Comparison of ENCODE assay signal across 9 cellular contexts in the genomic region with DNA sequence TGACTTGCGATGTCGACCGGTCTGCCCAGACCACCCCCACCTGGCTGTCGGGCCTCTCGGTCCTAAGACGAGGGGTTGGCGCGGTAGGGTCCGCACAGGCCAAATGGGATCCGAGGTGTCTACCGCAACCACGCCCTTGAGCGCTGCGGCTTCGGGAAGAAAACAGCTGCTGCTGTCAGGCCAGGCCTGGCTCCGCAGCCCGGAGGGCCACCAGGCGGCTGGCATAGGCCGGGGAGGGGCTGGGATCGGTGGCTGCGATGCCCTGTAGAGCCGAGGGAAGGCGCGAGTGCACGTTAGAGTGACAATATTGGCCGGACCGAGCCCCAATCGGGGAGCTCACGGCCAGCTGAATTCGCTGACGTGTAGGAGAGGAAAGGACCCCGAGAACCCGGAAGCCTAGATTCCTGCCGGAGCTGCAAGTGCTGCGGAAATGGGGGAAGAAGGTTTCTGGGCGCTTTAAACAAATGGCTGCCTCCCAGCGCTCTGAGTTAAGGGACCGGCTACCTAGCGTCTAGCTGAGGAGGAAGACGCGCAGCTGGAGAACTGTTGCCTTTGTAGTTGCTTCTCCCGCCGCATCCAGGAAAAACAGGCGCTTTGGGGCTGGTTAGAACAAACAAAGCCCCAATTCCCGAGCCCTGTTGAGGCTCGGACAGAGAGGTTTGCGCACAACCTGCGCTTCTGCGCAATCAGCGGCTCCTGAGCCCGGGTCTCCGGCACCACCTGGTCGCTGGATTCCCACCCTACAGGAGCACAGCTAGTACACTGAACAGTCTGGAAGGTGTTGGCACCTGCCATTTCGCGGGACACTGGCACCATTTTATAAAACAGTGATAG. TPM values are rescaled to one million over a fixed set of nuclear protein-coding genes. Genes with fewer than 3 reads are reported as not detected.
DNase-seq lines count a peak whose midpoint lies in the region; ATAC-seq and TF ChIP-seq lines count a peak whose summit lies in the region.
"Had no signal": no experiment of that assay in that cellular context is flagged by ENCODE, and none has a peak within 500 bp of the region (broad histone marks: within the 10 kb centered on the region; RNA-seq: fewer than 3 reads in every experiment).

No MANE protein-coding gene starts in this region.

- H3K9me3 Mint-ChIP-seq in activated CD8-positive, alpha-beta memory T cell treated with anti-CD3 and anti-CD28 coated beads, Interleukin-2, amount 10 ng/mL, durations not matched to agents 7 days and 5 days (ENCODE audit: low read depth), result no peaks in the 10 kb centered on the region
- H3K9me3 Mint-ChIP-seq in chondrocyte (ENCODE audit: low read depth), result no peaks in the 10 kb centered on the region

- H3K4me1 ChIP-seq in lower lobe of right lung (peaks cover 21% of the 10 kb centered on the region), upper lobe of right lung (peaks cover 12% of the 10 kb centered on the region)

- H3K4me1 Mint-ChIP-seq in activated CD8-positive, alpha-beta memory T cell treated with anti-CD3 and anti-CD28 coated beads, Interleukin-2, amount 10 ng/mL, durations not matched to agents 7 days and 5 days, result no peaks in the 10 kb centered on the region
- H3K4me1 Mint-ChIP-seq in chondrocyte (ENCODE audit: low read depth), result peaks cover 45% of the 10 kb centered on the region

- H3K4me3 ChIP-seq in lower lobe of right lung (peak overlapping the region; percentile 31), upper lobe of right lung (no peak overlapping the region)

- no peak for ATAC-seq in activated CD8-positive, alpha-beta memory T cell treated with anti-CD3 and anti-CD28 coated beads, Interleukin-2, amount 10 ng/mL, durations not matched to agents 7 days and 5 days
- ATAC-seq in lower lobe of right lung (peak in 1 of 2 donors; percentile 13), upper lobe of right lung (peak; percentile 13), GM19397 (IDR thresholded peaks at IDR 0.05; ENCODE audit: unreplicated experiment) (no peak)

- CTCF ChIA-PET in activated CD8-positive, alpha-beta memory T cell treated with anti-CD3 and anti-CD28 coated beads, Interleukin-2, amount 10 ng/mL, durations not matched to agents 7 days and 5 days (lab: Charles Lee), result no interaction called here

- no peaks in the 10 kb centered on the region for H3K36me3 ChIP-seq in lower lobe of right lung
- H3K36me3 ChIP-seq in upper lobe of right lung, result no peaks in the 10 kb centered on the region

- H3K27ac Mint-ChIP-seq in activated CD8-positive, alpha-beta memory T cell treated with anti-CD3 and anti-CD28 coated beads, Interleukin-2, amount 10 ng/mL, durations not matched to agents 7 days and 5 days, result peak overlapping the region; percentile 22
- H3K27ac Mint-ChIP-seq in chondrocyte (ENCODE audit: unreplicated experiment), result peak overlapping the region; percentile 80

- no peak overlapping the region for H3K27ac ChIP-seq in lower lobe of right lung
- no peak overlapping the region for H3K27ac ChIP-seq in upper lobe of right lung
- H3K27ac ChIP-seq: C4-2B had no signal

- no peak overlapping the region for H3K4me3 Mint-ChIP-seq in activated CD8-positive, alpha-beta memory T cell treated with anti-CD3 and anti-CD28 coated beads, Interleukin-2, amount 10 ng/mL, durations not matched to agents 7 days and 5 days
- H3K4me3 Mint-ChIP-seq in chondrocyte (ENCODE audit: unreplicated experiment), result peak overlapping the region; percentile 69

- H3K27me3 ChIP-seq in lower lobe of right lung (ENCODE audit: low read depth) (peaks cover 100% of the 10 kb centered on the region), upper lobe of right lung (peaks cover 100% of the 10 kb centered on the region)

- H3K36me3 Mint-ChIP-seq in activated CD8-positive, alpha-beta memory T cell treated with anti-CD3 and anti-CD28 coated beads, Interleukin-2, amount 10 ng/mL, durations not matched to agents 7 days and 5 days, result peaks cover 4% of the 10 kb centered on the region
- H3K36me3 Mint-ChIP-seq in chondrocyte (ENCODE audit: low read depth), result peaks cover 1% of the 10 kb centered on the region

- H3K9me3 ChIP-seq in lower lobe of right lung, result no peaks in the 10 kb centered on the region
- no peaks in the 10 kb centered on the region for H3K9me3 ChIP-seq in upper lobe of right lung

- TF ChIP-seq CTCF in chondrocyte (IDR thresholded peaks at IDR 0.05), result peak; percentile 72
- TF ChIP-seq CTCF in lower lobe of right lung (IDR thresholded peaks at IDR 0.05), result no peak
- no peak for TF ChIP-seq CTCF in upper lobe of right lung (IDR thresholded peaks at IDR 0.05)

- intact Hi-C loops in lower lobe of right lung (cut with DNase I), result no loop called here
- intact Hi-C loops in upper lobe of right lung (cut with DNase I), result no loop called here

- DNase-seq in activated CD8-positive, alpha-beta memory T cell treated with anti-CD3 and anti-CD28 coated beads, Interleukin-2, amount 10 ng/mL, durations not matched to agents 7 days and 5 days, result no peak
- no peak for DNase-seq in activated CD8-positive, alpha-beta memory T cell treated with anti-CD3 and anti-CD28 coated beads, Interleukin-2, amount 50 U/mL, for 4 hours
- peak; percentile 97 for DNase-seq in chondrocyte (ENCODE audit: low spot score)
- no peak for DNase-seq in lower lobe of right lung
- no peak for DNase-seq in upper lobe of right lung
- no peak for DNase-seq in SW480 (ENCODE audit: low spot score)
- no peak for DNase-seq in COLO829 (ENCODE audit: low spot score)

- H3K27me3 Mint-ChIP-seq in activated CD8-positive, alpha-beta memory T cell treated with anti-CD3 and anti-CD28 coated beads, Interleukin-2, amount 10 ng/mL, durations not matched to agents 7 days and 5 days, result peaks cover 81% of the 10 kb centered on the region
- H3K27me3 Mint-ChIP-seq in chondrocyte (ENCODE audit: low read depth), result peaks cover 61% of the 10 kb centered on the region

RNA-seq across cellular contexts. Expression of gene ZIC4, which starts 14.0 kb away (rescaled TPM):
- total RNA-seq in activated CD8-positive, alpha-beta memory T cell treated with anti-CD3 and anti-CD28 coated beads, Interleukin-2, amount 10 ng/mL, durations not matched to agents 7 days and 5 days, result not detected
- 1.7 to 10.2 TPM (median 1.7 TPM) in 3 replicates for total RNA-seq in chondrocyte
- total RNA-seq in lower lobe of right lung, result not detected
- not detected for total RNA-seq in upper lobe of right lung

RNA-seq across cellular contexts. Expression of gene ZIC1, which starts 16.9 kb away (rescaled TPM):
- not detected for total RNA-seq in activated CD8-positive, alpha-beta memory T cell treated with anti-CD3 and anti-CD28 coated beads, Interleukin-2, amount 10 ng/mL, durations not matched to agents 7 days and 5 days
- 8.8 to 57.3 TPM (median 12.8 TPM) in 3 replicates for total RNA-seq in chondrocyte
- total RNA-seq in lower lobe of right lung, result not detected
- total RNA-seq in upper lobe of right lung, result not detected
